19 cellular contexts compared by ENCODE assay signal in the genomic region with DNA sequence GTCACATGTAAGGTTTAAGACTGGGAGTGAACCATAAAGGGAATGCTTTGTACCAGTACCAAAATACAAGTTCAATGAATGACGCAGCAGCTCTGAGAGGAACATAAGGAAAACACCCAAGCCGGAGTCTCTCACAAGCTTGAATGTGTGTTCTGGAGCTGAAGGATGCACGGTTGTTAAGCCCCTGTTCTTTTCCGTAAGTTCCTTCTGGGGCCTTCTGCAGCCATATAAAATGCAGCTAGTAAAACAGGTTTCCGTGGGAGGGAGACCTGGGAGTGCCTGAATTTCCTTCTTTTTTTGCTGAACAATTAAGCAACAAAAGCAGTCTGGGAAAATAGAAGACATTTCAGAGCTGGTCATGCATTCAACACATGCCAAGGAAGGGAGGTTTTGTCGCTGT.
A peak's percentile ranks its signal among the peaks of the same experiment; 100 is the strongest.
DNase-seq lines count a peak whose midpoint lies in the region; ATAC-seq and TF ChIP-seq lines count a peak whose summit lies in the region.
"Had no signal": no experiment of that assay in that cellular context is flagged by ENCODE, and none has a peak within 500 bp of the region (broad histone marks: within the 10 kb centered on the region; RNA-seq: fewer than 3 reads in every experiment).

No MANE protein-coding gene starts in this region.

- POLR2A ChIA-PET in RWPE1 (lab: Yijun Ruan, JAX; ENCODE audit: low non-redundant PET): no interaction called here

- CTCF ChIA-PET in RWPE1 (lab: Yijun Ruan, JAX): interaction anchor here (0.6 to 1.0 kb wide), 2 partner anchors 20 to 41 kb away, joined by 3 read pairs; no protein-coding TSS in a partner anchor

- 89% methylated on average over 6 of the region's 6 CpGs for WGBS in thymus

- H3K9me3 ChIP-seq in mucosa of rectum (ENCODE audit: control insufficient read depth in 2 of 2, low read length in 2 of 2): no peaks in the 10 kb centered on the region
- no peaks in the 10 kb centered on the region for H3K9me3 ChIP-seq in thymus (ENCODE audit: control insufficient read depth)
- H3K9me3 ChIP-seq: neutrophil, thyroid gland had no signal

- H3K36me3 ChIP-seq in mucosa of rectum (ENCODE audit: control insufficient read depth in 2 of 2, insufficient read depth in 2 of 2, low read length in 2 of 2) (no peaks in the 10 kb centered on the region), thymus (ENCODE audit: control insufficient read depth, insufficient read depth) (no peaks in the 10 kb centered on the region)
- H3K36me3 ChIP-seq: neutrophil, thyroid gland had no signal

- peak overlapping the region in 1 of 2 donors; percentile 9 for H3K9ac ChIP-seq in mucosa of rectum (ENCODE audit: low read depth in 1 of 2, low read length in 2 of 2)

- peak overlapping the region; percentile 32 to 55 for H3K4me3 ChIP-seq in mucosa of rectum (ENCODE audit: low read length in 2 of 2)
- H3K4me3 ChIP-seq in thymus (ENCODE audit: low read length): no peak overlapping the region
- H3K4me3 ChIP-seq: thyroid gland had no signal

- H3K4me1 ChIP-seq in foreskin keratinocyte: peaks cover 11% of the 10 kb centered on the region
- peaks cover 8 to 24% of the 10 kb centered on the region in 2 donors for H3K4me1 ChIP-seq in mucosa of rectum (ENCODE audit: control insufficient read depth in 2 of 2, insufficient read depth in 2 of 2, low read length in 2 of 2)
- H3K4me1 ChIP-seq in thymus (ENCODE audit: control insufficient read depth, insufficient read depth, low read length): no peaks in the 10 kb centered on the region
- H3K4me1 ChIP-seq: thyroid gland had no signal

- H3K27ac ChIP-seq in VCaP (peak overlapping the region; percentile 81), foreskin keratinocyte (no peak overlapping the region), mucosa of rectum (ENCODE audit: low read depth in 2 of 2, low read length in 2 of 2) (peak overlapping the region; percentile 79 to 80), thymus (ENCODE audit: low read depth) (peak overlapping the region; percentile 15), RWPE1 (no peak overlapping the region)
- H3K27ac ChIP-seq: neutrophil, thyroid gland had no signal

- peak; percentile 49 for ATAC-seq in foreskin keratinocyte
- no peak for ATAC-seq in GM21360 (IDR thresholded peaks at IDR 0.05; ENCODE audit: unreplicated experiment)
- no peak for ATAC-seq in GM19452 (IDR thresholded peaks at IDR 0.05; ENCODE audit: unreplicated experiment)
- ATAC-seq: activated T-cell treated with anti-CD3 and anti-CD28 coated beads, Interleukin-2, amount 50 U/mL, for 4 hours; HepG2; Panc1 had no signal

- H3K27me3 ChIP-seq in foreskin keratinocyte (no peaks in the 10 kb centered on the region), mucosa of rectum (ENCODE audit: control insufficient read depth in 2 of 2, insufficient read depth in 2 of 2, low read length in 2 of 2) (no peaks in the 10 kb centered on the region), thymus (ENCODE audit: control insufficient read depth, insufficient read depth) (no peaks in the 10 kb centered on the region)
- H3K27me3 ChIP-seq: neutrophil, thyroid gland had no signal

- peak in 1 of 2 donors; percentile 50 for DNase-seq in foreskin keratinocyte
- no peak for DNase-seq in cortex of kidney (lab: John Stamatoyannopoulos, UW)
- no peak for DNase-seq in RWPE1 (ENCODE audit: low spot score)
- DNase-seq: activated CD4-positive, alpha-beta memory T cell treated with anti-CD3 and anti-CD28 coated beads for 36 hours; activated T-cell treated with anti-CD3 and anti-CD28 coated beads, Interleukin-2, amount 50 U/mL, for 4 hours; DMS153; MV-4-11; NCI-H2081 treated with DMSO at 0.1 percent for 48 hours; NCI-H526 treated with DMSO at 0.1 percent for 48 hours; stimulated activated CD4-positive, alpha-beta T cell treated with anti-CD3 and anti-CD28 coated beads, Interleukin-4, amount 100 ng/mL, for 4 hours; thyroid gland had no signal

- TF ChIP-seq CTCF in VCaP (conservative IDR thresholded peaks at IDR 0.05): no peak
- no peak for TF ChIP-seq CTCF in foreskin keratinocyte (conservative IDR thresholded peaks at IDR 0.05)
- no peak for TF ChIP-seq CTCF in RWPE1 (conservative IDR thresholded peaks at IDR 0.05; ENCODE audit: low read depth)

Comparison
In these comparisons a context has a peak if more than half of its experiments do, and no peak if none do; other contexts are left out.
1. H3K27ac ChIP-seq: peak in VCaP (single experiment), mucosa of rectum (2 of 2) and thymus (single experiment); none in foreskin keratinocyte (single experiment) and RWPE1 (single experiment).